14 cellular contexts compared by ENCODE assay signal in the genomic region with DNA sequence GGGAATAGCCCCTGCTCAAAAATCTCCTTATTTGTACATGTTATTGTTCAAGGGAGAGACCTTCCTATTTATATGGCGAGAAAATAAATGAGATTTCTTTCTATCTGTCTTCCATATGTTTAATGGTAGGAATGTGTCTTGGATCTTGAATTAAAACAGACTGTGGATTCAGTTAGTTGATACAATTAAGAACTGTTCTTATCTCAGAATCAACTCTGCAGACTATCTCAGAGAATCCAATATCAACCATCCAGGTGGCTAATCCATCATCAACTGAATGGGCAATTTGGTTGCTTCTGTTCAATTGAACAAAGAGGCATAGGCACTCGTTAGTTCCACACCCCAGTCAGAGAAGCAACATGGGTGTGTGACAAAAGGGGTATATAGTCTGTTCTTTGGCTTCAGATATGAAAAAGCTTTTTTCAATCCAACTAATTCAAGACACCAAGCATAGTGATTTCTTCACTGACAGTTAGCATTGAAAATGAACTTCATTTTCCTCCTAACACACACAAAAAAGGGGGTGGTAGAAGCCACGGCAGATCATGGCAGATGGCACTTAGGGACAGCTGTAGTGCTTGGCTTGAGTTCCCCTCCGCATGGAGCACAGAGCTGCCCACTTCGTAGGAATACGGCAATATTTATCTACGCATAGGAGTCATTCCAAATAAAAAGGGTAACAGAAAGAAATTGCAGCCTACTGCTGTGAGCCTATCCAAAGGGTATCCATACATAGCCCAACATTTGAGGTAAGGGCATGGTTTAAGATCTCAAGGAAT.
DNase-seq lines count a peak whose midpoint lies in the region; ATAC-seq and TF ChIP-seq lines count a peak whose summit lies in the region.
"Had no signal": no experiment of that assay in that cellular context is flagged by ENCODE, and none has a peak within 500 bp of the region (broad histone marks: within the 10 kb centered on the region; RNA-seq: fewer than 3 reads in every experiment).

No MANE protein-coding gene starts in this region.

- H3K79me2 ChIP-seq in mammary epithelial cell (ENCODE audit: insufficient read depth, low read length) = peaks cover 37% of the 10 kb centered on the region

- H3K4me3 Mint-ChIP-seq in osteocyte (ENCODE audit: unreplicated experiment) = no peak overlapping the region
- H3K4me3 Mint-ChIP-seq in activated naive CD4-positive, alpha-beta T cell treated with anti-CD3 and anti-CD28 coated beads for 36 hours = no peak overlapping the region
- H3K4me3 Mint-ChIP-seq: central memory CD8-positive, alpha-beta T cell had no signal

- H3K36me3 ChIP-seq in BLaER1 (no peaks in the 10 kb centered on the region), mammary epithelial cell (ENCODE audit: insufficient read depth, low read length) (no peaks in the 10 kb centered on the region), HAP-1 (replicated peaks) (no peaks in the 10 kb centered on the region)

- H3K9ac ChIP-seq in BLaER1 (no peak overlapping the region), mammary epithelial cell (ENCODE audit: insufficient read depth, low read length) (peak overlapping the region; percentile 11)

- H3K27me3 Mint-ChIP-seq in osteocyte (ENCODE audit: unreplicated experiment) = peaks cover 3% of the 10 kb centered on the region
- H3K27me3 Mint-ChIP-seq in activated naive CD4-positive, alpha-beta T cell treated with anti-CD3 and anti-CD28 coated beads for 36 hours (ENCODE audit: low read depth) = peaks cover 8% of the 10 kb centered on the region

- DNase-seq in M059J (ENCODE audit: low read depth) (peak; percentile 1), mammary epithelial cell (no peak), osteocyte (ENCODE audit: extremely low spot score, unreplicated experiment) (peak; percentile 19), HAP-1 (ENCODE audit: low spot score in 2 of 2) (no peak)
- no peak for DNase-seq in activated naive CD4-positive, alpha-beta T cell treated with anti-CD3 and anti-CD28 coated beads for 36 hours
- DNase-seq: activated gamma-delta T cell treated with Interleukin-2 at 50 U/mL for 16 hours; DMS79 treated with DMSO at 0.1 percent for 48 hours; GOT3; midbrain; stimulated activated CD4-positive, alpha-beta T cell treated with anti-CD3 and anti-CD28 coated beads, Interleukin-1b, Interleukin-23, amount 100 ng/mL, for 48 hours had no signal

- H3K27me3 ChIP-seq in BLaER1 = no peaks in the 10 kb centered on the region
- H3K27me3 ChIP-seq in mammary epithelial cell (ENCODE audit: insufficient read depth, low read length) = no peaks in the 10 kb centered on the region
- H3K27me3 ChIP-seq in HAP-1 (ENCODE audit: low read depth) = no peaks in the 10 kb centered on the region

- H3K4me1 Mint-ChIP-seq in osteocyte (ENCODE audit: unreplicated experiment) = peaks cover 3% of the 10 kb centered on the region
- no peaks in the 10 kb centered on the region for H3K4me1 Mint-ChIP-seq in activated naive CD4-positive, alpha-beta T cell treated with anti-CD3 and anti-CD28 coated beads for 36 hours (ENCODE audit: low read depth)
- H3K4me1 Mint-ChIP-seq: central memory CD8-positive, alpha-beta T cell had no signal

- in situ Hi-C loops in mammary epithelial cell (cut with MboI; ENCODE audit: low sequenced_read_pairs in 2 of 2) (loop anchor here in 1 of 2 donors (25.0 kb wide), 1 partner anchor 133 kb away; a partner anchor contains a TSS), HAP-1 (cut with MboI; ENCODE audit: low sequenced_read_pairs) (no loop called here)

- H3K9me3 Mint-ChIP-seq in osteocyte (ENCODE audit: unreplicated experiment) = no peaks in the 10 kb centered on the region
- H3K9me3 Mint-ChIP-seq in activated naive CD4-positive, alpha-beta T cell treated with anti-CD3 and anti-CD28 coated beads for 36 hours = no peaks in the 10 kb centered on the region
- H3K9me3 Mint-ChIP-seq: central memory CD8-positive, alpha-beta T cell had no signal

- H4K20me1 ChIP-seq in BLaER1 (no peaks in the 10 kb centered on the region), mammary epithelial cell (ENCODE audit: insufficient read depth, low read length) (no peaks in the 10 kb centered on the region)

- intact Hi-C loops in mammary epithelial cell (cut with micrococcal nuclease) = no loop called here
- intact Hi-C loops in activated naive CD4-positive, alpha-beta T cell treated with anti-CD3 and anti-CD28 coated beads for 36 hours (cut with micrococcal nuclease) = no loop called here

- H3K27ac ChIP-seq in BLaER1 (no peak overlapping the region), mammary epithelial cell (ENCODE audit: insufficient read depth, low read depth, low read length) (peak overlapping the region; percentile 96)

- H3K9me3 ChIP-seq in BLaER1 (no peaks in the 10 kb centered on the region), mammary epithelial cell (replicated peaks; ENCODE audit: insufficient read depth, low read length) (no peaks in the 10 kb centered on the region), HAP-1 (no peaks in the 10 kb centered on the region; the same call in 1 of the 2 replicates)

- no peak overlapping the region for H3K27ac Mint-ChIP-seq in osteocyte (ENCODE audit: unreplicated experiment)
- H3K27ac Mint-ChIP-seq in activated naive CD4-positive, alpha-beta T cell treated with anti-CD3 and anti-CD28 coated beads for 36 hours = no peak overlapping the region

- TF ChIP-seq CTCF in mammary epithelial cell (conservative IDR thresholded peaks at IDR 0.05 in 1 of 2, IDR thresholded peaks at IDR 0.05 in 1 of 2; ENCODE audit: extremely low read depth in 1 of 2, insufficient read depth in 1 of 2, low read depth in 1 of 2, low read length in 2 of 2) (no peak), osteocyte (IDR thresholded peaks at IDR 0.05) (no peak)

- 82% methylated on average over 7 of the region's 7 CpGs for WGBS in mammary epithelial cell (ENCODE audit: low coverage, missing lambda C conversion rate)

- H3K4me3 ChIP-seq in BLaER1 = no peak overlapping the region
- no peak overlapping the region for H3K4me3 ChIP-seq in mammary epithelial cell (replicated peaks in 1 of 3; ENCODE audit: insufficient read depth in 1 of 3, low read depth in 2 of 3, low read length in 3 of 3)
- no peak overlapping the region for H3K4me3 ChIP-seq in HAP-1

- H3K36me3 Mint-ChIP-seq in osteocyte (ENCODE audit: unreplicated experiment) = no peaks in the 10 kb centered on the region
- H3K36me3 Mint-ChIP-seq in activated naive CD4-positive, alpha-beta T cell treated with anti-CD3 and anti-CD28 coated beads for 36 hours (ENCODE audit: low read depth) = no peaks in the 10 kb centered on the region

- H3K4me1 ChIP-seq in BLaER1 (peaks cover 24% of the 10 kb centered on the region), mammary epithelial cell (ENCODE audit: insufficient read depth, low read length) (peaks cover 45% of the 10 kb centered on the region), HAP-1 (peaks cover 12% of the 10 kb centered on the region)

- CTCF ChIA-PET in mammary epithelial cell (lab: Charles Lee; ENCODE audit: low non-redundant PET) = no interaction called here
- CTCF ChIA-PET in activated naive CD4-positive, alpha-beta T cell treated with anti-CD3 and anti-CD28 coated beads for 36 hours (lab: Charles Lee) = interaction anchor here (0.6 kb wide), 1 partner anchor 57 kb away, joined by 3 read pairs; no protein-coding TSS in a partner anchor

- no TSS peak for BruUV-seq in mammary epithelial cell (replicated peaks; lab: Mats Ljungman, UMichigan)

- no peak overlapping the region for H2AFZ ChIP-seq in mammary epithelial cell (ENCODE audit: low read depth, low read length)

- dilution Hi-C loops in mammary epithelial cell (cut with HindIII; ENCODE audit: low sequenced_read_pairs) = loop anchor here (5.0 kb wide), 1 partner anchor 93 kb away; no protein-coding TSS in a partner anchor

- peak overlapping the region; percentile 58 for H3K4me2 ChIP-seq in BLaER1
- H3K4me2 ChIP-seq in mammary epithelial cell (ENCODE audit: insufficient read depth, low read depth, low read length) = peak overlapping the region; percentile 73

- ATAC-seq in GM19023 (IDR thresholded peaks at IDR 0.05; ENCODE audit: unreplicated experiment) (no peak), GM18502 (IDR thresholded peaks at IDR 0.05; ENCODE audit: poor library complexity, unreplicated experiment) (no peak)

Comparison
In these comparisons a context has a peak if more than half of its experiments do, and no peak if none do; other contexts are left out.
1. DNase-seq: peak in M059J (single experiment) and osteocyte (single experiment); none in mammary epithelial cell (single experiment), HAP-1 (0 of 2) and activated naive CD4-positive, alpha-beta T cell treated with anti-CD3 and anti-CD28 coated beads for 36 hours (single experiment).